15 cellular contexts compared by ENCODE assay signal in the genomic region with DNA sequence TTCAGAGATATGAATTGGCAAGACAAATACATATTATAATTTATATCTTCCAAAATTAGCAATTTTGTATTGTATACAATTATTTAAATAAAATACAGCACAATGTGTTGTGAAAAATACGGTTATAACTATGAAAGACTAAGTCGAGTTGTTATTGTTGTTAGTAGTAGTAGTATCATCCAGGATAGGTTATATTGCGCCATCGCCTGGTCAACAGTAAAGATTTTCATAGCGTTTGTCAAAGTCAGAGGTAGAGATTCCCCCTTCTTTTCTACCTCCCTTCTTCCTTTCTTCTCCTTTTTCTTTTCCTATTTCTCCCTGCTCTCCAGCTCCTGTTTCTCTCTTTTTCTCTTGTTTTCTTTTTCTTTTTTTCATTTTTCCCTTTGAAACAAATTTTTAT.
DNase-seq lines count a peak whose midpoint lies in the region; ATAC-seq, FAIRE-seq and TF ChIP-seq lines count a peak whose summit lies in the region.
"Had no signal": no experiment of that assay in that cellular context is flagged by ENCODE, and none has a peak within 500 bp of the region (broad histone marks: within the 10 kb centered on the region; RNA-seq: fewer than 3 reads in every experiment).

No MANE protein-coding gene starts in this region.

- no peak for TF ChIP-seq EP300 in HepG2 (IDR thresholded peaks at IDR 0.05; ENCODE audit: low read depth in 2 of 2, low read length in 2 of 2)
- TF ChIP-seq EP300 in HepG2 (CRISPR knock-in tag; IDR thresholded peaks at IDR 0.05; ENCODE audit: borderline replicate concordance): no peak
- TF ChIP-seq EP300 in ovary (IDR thresholded peaks at IDR 0.05): no peak

- POLR2A ChIA-PET in HepG2 (lab: Yijun Ruan, JAX) (no interaction called here), RWPE1 (lab: Yijun Ruan, JAX; ENCODE audit: low non-redundant PET) (no interaction called here)

- TF ChIP-seq CTCF in HepG2 (CRISPR knock-in tag; IDR thresholded peaks at IDR 0.05) (peak; percentile 40), right lobe of liver (IDR thresholded peaks at IDR 0.05) (no peak), RWPE1 (conservative IDR thresholded peaks at IDR 0.05; ENCODE audit: low read depth) (peak; percentile 17; the same call in 1 of the 2 replicates), fibroblast of the aortic adventitia (IDR thresholded peaks at IDR 0.05; ENCODE audit: insufficient read depth, low read length) (no peak), lower lobe of right lung (IDR thresholded peaks at IDR 0.05) (no peak), ovary (IDR thresholded peaks at IDR 0.05) (no peak), mucosa of descending colon (IDR thresholded peaks at IDR 0.05) (no peak)

- no peak for FAIRE-seq in HepG2 (lab: Jason Lieb, UNC)

- H3K4me3 ChIP-seq in HepG2 (replicated peaks in 1 of 3; ENCODE audit: insufficient read depth in 1 of 3, low read depth in 2 of 3, low read length in 3 of 3): no peak overlapping the region
- no peak overlapping the region for H3K4me3 ChIP-seq in right lobe of liver
- H3K4me3 ChIP-seq in fibroblast of the aortic adventitia (ENCODE audit: low read depth, low read length): no peak overlapping the region
- H3K4me3 ChIP-seq in lower lobe of right lung: no peak overlapping the region
- H3K4me3 ChIP-seq in effector memory CD4-positive, alpha-beta T cell (ENCODE audit: insufficient read depth, low read depth, low read length, poor library complexity, severe bottlenecking): no peak overlapping the region
- no peak overlapping the region for H3K4me3 ChIP-seq in ovary
- H3K4me3 ChIP-seq in mucosa of descending colon: no peak overlapping the region
- H3K4me3 ChIP-seq: ascending aorta, esophagus muscularis mucosa had no signal

- no peak overlapping the region for H3K9ac ChIP-seq in HepG2 (ENCODE audit: insufficient read depth, low read depth, low read length)

- intact Hi-C loops in HepG2 (cut with micrococcal nuclease; ENCODE audit: unreplicated experiment): no loop called here
- intact Hi-C loops in right lobe of liver (cut with DNase I): no loop called here
- intact Hi-C loops in lower lobe of right lung (cut with DNase I): no loop called here
- intact Hi-C loops in ovary (cut with DNase I): no loop called here
- intact Hi-C loops in mucosa of descending colon (cut with DNase I, micrococcal nuclease): no loop called here

- H3K27me3 ChIP-seq in HepG2 (ENCODE audit: control insufficient read depth in 1 of 2, insufficient read depth in 2 of 2, low read length in 2 of 2) (no peaks in the 10 kb centered on the region; a peak in 1 of 5 replicates), right lobe of liver (no peaks in the 10 kb centered on the region), lower lobe of right lung (ENCODE audit: low read depth) (no peaks in the 10 kb centered on the region), ovary (no peaks in the 10 kb centered on the region)
- no peaks in the 10 kb centered on the region for H3K27me3 ChIP-seq in effector memory CD4-positive, alpha-beta T cell (replicated peaks; ENCODE audit: control insufficient read depth, insufficient read depth, low read length, poor library complexity, severe bottlenecking)
- H3K27me3 ChIP-seq: ascending aorta, esophagus muscularis mucosa had no signal

- TF ChIP-seq POLR2A in HepG2 (IDR thresholded peaks at IDR 0.05; ENCODE audit: insufficient read depth in 1 of 2, low read depth in 2 of 2, low read length in 2 of 2) (no peak), right lobe of liver (IDR thresholded peaks at IDR 0.05) (no peak), ovary (IDR thresholded peaks at IDR 0.05) (no peak)

- no TSS peak for BruUV-seq in HepG2 (replicated peaks; lab: Mats Ljungman, UMichigan)

- H3K79me2 ChIP-seq in HepG2 (ENCODE audit: insufficient read depth, low read length): no peaks in the 10 kb centered on the region

- DNase-seq in HepG2 (ENCODE audit: low spot score) (peak; percentile 11), right lobe of liver (no peak), RWPE1 (ENCODE audit: low spot score) (peak; percentile 1), fibroblast of the aortic adventitia (ENCODE audit: low read depth) (peak; percentile 63), lower lobe of right lung (no peak), ovary (no peak), mucosa of descending colon (no peak)
- DNase-seq in effector memory CD4-positive, alpha-beta T cell: no peak
- DNase-seq: left cardiac atrium; NCI-H1417 treated with DMSO at 0.1 percent for 48 hours; occipital lobe; stimulated activated CD4-positive, alpha-beta T cell treated with anti-CD3 and anti-CD28 coated beads, Interleukin-2, amount 100 ng/mL, for 24 hours; stimulated activated naive CD8-positive, alpha-beta T cell treated with anti-CD3 and anti-CD28 coated beads, Interleukin-15, amount 100 ng/mL, for 72 hours had no signal

- in situ Hi-C loops in HepG2 (cut with HindIII; ENCODE audit: extremely low pct_ligation_motif_present, low pct_unique_long_range_greater_than_20kb): no loop called here

- H3K4me2 ChIP-seq in HepG2 (ENCODE audit: low read depth, low read length): no peak overlapping the region

- H3K4me1 ChIP-seq in HepG2 (ENCODE audit: insufficient read depth, low read length): no peaks in the 10 kb centered on the region
- H3K4me1 ChIP-seq in right lobe of liver: no peaks in the 10 kb centered on the region
- H3K4me1 ChIP-seq in lower lobe of right lung: no peaks in the 10 kb centered on the region
- H3K4me1 ChIP-seq in effector memory CD4-positive, alpha-beta T cell (ENCODE audit: control insufficient read depth, insufficient read depth, low read length, poor library complexity, severe bottlenecking): no peaks in the 10 kb centered on the region
- no peaks in the 10 kb centered on the region for H3K4me1 ChIP-seq in ovary (ENCODE audit: insufficient read depth)
- H3K4me1 ChIP-seq in mucosa of descending colon (ENCODE audit: low read depth): no peaks in the 10 kb centered on the region
- H3K4me1 ChIP-seq: ascending aorta, esophagus muscularis mucosa had no signal

- H3K27ac ChIP-seq in HepG2 (ENCODE audit: extremely low read length, insufficient read depth, low read length) (no peak overlapping the region), right lobe of liver (no peak overlapping the region), RWPE1 (no peak overlapping the region), lower lobe of right lung (no peak overlapping the region), ovary (no peak overlapping the region)
- H3K27ac ChIP-seq in effector memory CD4-positive, alpha-beta T cell (ENCODE audit: insufficient read depth, low read length, poor library complexity, severe bottlenecking): no peak overlapping the region
- H3K27ac ChIP-seq: ascending aorta, esophagus muscularis mucosa had no signal

- ATAC-seq in HepG2: no peak
- ATAC-seq in right lobe of liver: no peak
- no peak for ATAC-seq in lower lobe of right lung
- ATAC-seq in mucosa of descending colon: no peak
- ATAC-seq: left cardiac atrium; stimulated activated naive CD8-positive, alpha-beta T cell treated with anti-CD3 and anti-CD28 coated beads, Interleukin-15, amount 100 ng/mL, for 72 hours had no signal

- 40% methylated on average over 5 of the region's 5 CpGs for WGBS in HepG2 (ENCODE audit: low lambda C conversion rate)
- 19% methylated on average over 5 of the region's 5 CpGs for WGBS in right lobe of liver (ENCODE audit: insufficient coverage, low coverage, low lambda C conversion rate, missing lambda C conversion rate)
- 41 to 46% (median 44%) methylated on average over 5 of the region's 5 CpGs for WGBS in ovary, 3 donors

- H2AFZ ChIP-seq in HepG2 (ENCODE audit: low read length): no peak overlapping the region

- no peak for TF ChIP-seq RAD21 in HepG2 (CRISPR knock-in tag; IDR thresholded peaks at IDR 0.05)

- CTCF ChIA-PET in HepG2 (lab: Yijun Ruan, JAX; ENCODE audit: low intra/inter-chr PET ratio, low total read pairs): interaction anchor here (1.2 kb wide), 1 partner anchor 1161 kb away, joined by 3 read pairs; no protein-coding TSS in a partner anchor
- CTCF ChIA-PET in RWPE1 (lab: Yijun Ruan, JAX): interaction anchor here (0.7 kb wide), 1 partner anchor 15 kb away, joined by 3 read pairs; no protein-coding TSS in a partner anchor

- H3K9me3 ChIP-seq in HepG2 (ENCODE audit: low read length): peaks cover 12% of the 10 kb centered on the region
- H3K9me3 ChIP-seq in right lobe of liver: no peaks in the 10 kb centered on the region
- H3K9me3 ChIP-seq in lower lobe of right lung: no peaks in the 10 kb centered on the region
- H3K9me3 ChIP-seq in effector memory CD4-positive, alpha-beta T cell (ENCODE audit: control insufficient read depth, low read length): no peaks in the 10 kb centered on the region
- no peaks in the 10 kb centered on the region for H3K9me3 ChIP-seq in ovary
- peaks cover 14% of the 10 kb centered on the region for H3K9me3 ChIP-seq in mucosa of descending colon
- H3K9me3 ChIP-seq: ascending aorta had no signal

- H3K36me3 ChIP-seq in HepG2 (replicated peaks in 1 of 2; ENCODE audit: control insufficient read depth in 1 of 2, insufficient read depth in 2 of 2, low read length in 2 of 2) (no peaks in the 10 kb centered on the region), right lobe of liver (no peaks in the 10 kb centered on the region), lower lobe of right lung (no peaks in the 10 kb centered on the region), ovary (no peaks in the 10 kb centered on the region), mucosa of descending colon (ENCODE audit: low read depth) (no peaks in the 10 kb centered on the region)
- H3K36me3 ChIP-seq in effector memory CD4-positive, alpha-beta T cell (ENCODE audit: control insufficient read depth, insufficient read depth, low read length): no peaks in the 10 kb centered on the region
- H3K36me3 ChIP-seq: ascending aorta, esophagus muscularis mucosa had no signal

- no peaks in the 10 kb centered on the region for H4K20me1 ChIP-seq in HepG2 (ENCODE audit: insufficient read depth, low read length)

TF ChIP-seq in HepG2, 621 proteins besides CTCF, POLR2A, EP300 and RAD21:
- TF ChIP-seq ZNF33B (CRISPR knock-in tag; IDR thresholded peaks at IDR 0.05) (no peak), STAG1 (CRISPR knock-in tag; IDR thresholded peaks at IDR 0.05) (peak; percentile 42), CEBPB (IDR thresholded peaks at IDR 0.05; ENCODE audit: borderline replicate concordance, low read depth, low read length) (peak; percentile 58)
TF ChIP-seq in HepG2: peak in this region for 2.

Comparison
In these comparisons a context has a peak if more than half of its experiments do, and no peak if none do; other contexts are left out.
1. DNase-seq: peak in HepG2 (single experiment), RWPE1 (single experiment) and fibroblast of the aortic adventitia (single experiment); none in right lobe of liver (0 of 3), lower lobe of right lung (single experiment), effector memory CD4-positive, alpha-beta T cell (0 of 3), ovary (0 of 5) and mucosa of descending colon (0 of 3).
2. CTCF ChIP-seq: peak in HepG2 (single experiment) and RWPE1 (single experiment); none in right lobe of liver (0 of 4), fibroblast of the aortic adventitia (single experiment), lower lobe of right lung (single experiment), ovary (0 of 3) and mucosa of descending colon (single experiment).